ENCODE assay signal across 1 cellular context in the genomic region with DNA sequence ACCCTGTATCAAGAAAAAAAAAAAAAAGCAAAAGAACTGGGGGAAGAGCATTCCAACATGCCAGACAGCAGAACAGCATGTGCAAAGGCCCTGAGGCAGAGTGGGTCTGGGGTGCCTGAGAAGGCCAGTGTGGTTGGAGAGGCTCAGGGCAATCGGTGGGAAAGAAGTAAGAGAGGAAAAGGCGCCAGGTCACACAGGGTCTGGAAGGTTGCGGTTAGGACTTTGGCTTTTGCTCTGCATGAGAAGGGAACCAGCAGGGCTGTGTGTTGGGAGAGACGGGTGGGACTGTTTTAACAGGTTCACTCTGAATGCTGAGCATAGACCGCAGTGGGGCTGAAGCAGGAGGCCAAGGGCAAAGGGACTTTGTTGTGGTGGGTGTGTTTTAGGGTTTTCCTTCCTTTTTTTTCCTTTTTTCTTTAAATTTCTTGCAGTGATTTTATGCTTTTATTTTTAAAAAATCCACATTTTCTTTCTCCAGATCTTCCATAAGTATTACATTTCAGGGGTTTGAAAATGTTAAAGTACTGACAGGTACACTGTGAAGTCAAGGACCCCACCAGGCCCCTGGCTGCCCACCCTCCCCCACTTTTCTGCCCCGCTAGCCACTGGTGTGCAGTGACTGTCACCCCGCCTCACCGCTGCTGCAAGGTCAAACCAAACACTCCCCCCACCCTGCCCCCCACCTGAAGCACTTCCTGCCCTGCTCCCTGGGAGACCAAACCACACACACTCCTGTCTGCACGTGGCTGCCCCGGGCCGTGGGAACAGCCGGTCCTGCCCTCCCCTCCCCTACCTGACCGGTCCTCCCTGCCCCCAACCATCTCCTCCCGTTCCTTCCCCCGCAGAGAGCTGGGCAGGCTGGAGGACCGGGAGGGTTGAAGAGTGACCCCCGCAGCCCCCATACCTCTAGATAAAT.
TF ChIP-seq lines count a peak whose summit lies in the region.

No MANE protein-coding gene starts in this region.

TF ChIP-seq in liver, 16 proteins besides CTCF, POLR2A, EP300 and RAD21:
- no peak for TF ChIP-seq REST (IDR thresholded peaks at IDR 0.05)
- TF ChIP-seq TAF1 (conservative IDR thresholded peaks at IDR 0.05): no peak
- TF ChIP-seq ATF3 (IDR thresholded peaks at IDR 0.05): no peak
- TF ChIP-seq, protein P1, sequence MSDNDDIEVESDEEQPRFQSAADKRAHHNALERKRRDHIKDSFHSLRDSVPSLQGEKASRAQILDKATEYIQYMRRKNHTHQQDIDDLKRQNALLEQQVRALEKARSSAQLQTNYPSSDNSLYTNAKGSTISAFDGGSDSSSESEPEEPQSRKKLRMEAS (IDR thresholded peaks at IDR 0.05): no peak
- peak; percentile 33 to 54 for TF ChIP-seq HNF4A (conservative IDR thresholded peaks at IDR 0.05)
- TF ChIP-seq FOXA1 (IDR thresholded peaks at IDR 0.05): no peak
- peak; percentile 27 for TF ChIP-seq SP1 (IDR thresholded peaks at IDR 0.05)
- TF ChIP-seq RXRA (IDR thresholded peaks at IDR 0.05): peak in 1 of 2 donors; percentile 19
- TF ChIP-seq FOXA2 (IDR thresholded peaks at IDR 0.05): no peak
- TF ChIP-seq JUND (IDR thresholded peaks at IDR 0.05): no peak
- TF ChIP-seq HNF4G (IDR thresholded peaks at IDR 0.05): no peak
TF ChIP-seq in liver: peak in this region for 3.
